Comparison of ENCODE assay signal across 16 cellular contexts in genomic region chr1:25683177-25683576, GRCh38.
"Had no signal": no experiment of that assay in that cellular context is flagged by ENCODE, and none has a peak within 500 bp of the region (broad histone marks: within the 10 kb centered on the region; RNA-seq: fewer than 3 reads in every experiment).

No MANE protein-coding gene starts in this region.

- H3K27me3 ChIP-seq: body of pancreas, esophagus squamous epithelium, gastrocnemius medialis, tibial artery had no signal

- H3K36me3 ChIP-seq: esophagus squamous epithelium, gastrocnemius medialis, prostate gland, tibial artery had no signal

- H3K4me1 ChIP-seq: prostate gland had no signal

- DNase-seq: activated B cell treated with CpG ODN at 0.5 μM for 24 hours; activated CD4-positive, alpha-beta T cell treated with anti-CD3 and anti-CD28 coated beads for 36 hours; activated CD4-positive, alpha-beta T cell treated with anti-CD3 and anti-CD28 coated beads, Interleukin-2, amount 50 U/mL, for 4 hours; activated CD8-positive, alpha-beta memory T cell treated with anti-CD3 and anti-CD28 coated beads for 24 hours; activated CD8-positive, alpha-beta memory T cell treated with anti-CD3 and anti-CD28 coated beads, Interleukin-2, amount 50 U/mL, for 48 hours; activated naive CD4-positive, alpha-beta T cell treated with anti-CD3 and anti-CD28 coated beads, Interleukin-2, amount 10 ng/mL, durations not matched to agents 7 days and 5 days; activated T-cell treated with anti-CD3 and anti-CD28 coated beads, Interleukin-2, amount 50 U/mL, for 4 hours; amygdala; body of pancreas; esophagus squamous epithelium; gastrocnemius medialis; left ventricle myocardium superior; stimulated activated CD4-positive, alpha-beta T cell treated with anti-CD3 and anti-CD28 coated beads, Interleukin-1b, Interleukin-23, amount 100 ng/mL, for 48 hours; substantia nigra; tibial artery had no signal

- H3K4me3 ChIP-seq: body of pancreas, esophagus squamous epithelium, gastrocnemius medialis, prostate gland, tibial artery had no signal

- H3K9me3 ChIP-seq: body of pancreas, esophagus squamous epithelium, gastrocnemius medialis, prostate gland, tibial artery had no signal

- H3K27ac ChIP-seq: body of pancreas, esophagus squamous epithelium, gastrocnemius medialis, prostate gland, tibial artery had no signal
